Comparison of ENCODE assay signal across 8 cellular contexts in the genomic region with DNA sequence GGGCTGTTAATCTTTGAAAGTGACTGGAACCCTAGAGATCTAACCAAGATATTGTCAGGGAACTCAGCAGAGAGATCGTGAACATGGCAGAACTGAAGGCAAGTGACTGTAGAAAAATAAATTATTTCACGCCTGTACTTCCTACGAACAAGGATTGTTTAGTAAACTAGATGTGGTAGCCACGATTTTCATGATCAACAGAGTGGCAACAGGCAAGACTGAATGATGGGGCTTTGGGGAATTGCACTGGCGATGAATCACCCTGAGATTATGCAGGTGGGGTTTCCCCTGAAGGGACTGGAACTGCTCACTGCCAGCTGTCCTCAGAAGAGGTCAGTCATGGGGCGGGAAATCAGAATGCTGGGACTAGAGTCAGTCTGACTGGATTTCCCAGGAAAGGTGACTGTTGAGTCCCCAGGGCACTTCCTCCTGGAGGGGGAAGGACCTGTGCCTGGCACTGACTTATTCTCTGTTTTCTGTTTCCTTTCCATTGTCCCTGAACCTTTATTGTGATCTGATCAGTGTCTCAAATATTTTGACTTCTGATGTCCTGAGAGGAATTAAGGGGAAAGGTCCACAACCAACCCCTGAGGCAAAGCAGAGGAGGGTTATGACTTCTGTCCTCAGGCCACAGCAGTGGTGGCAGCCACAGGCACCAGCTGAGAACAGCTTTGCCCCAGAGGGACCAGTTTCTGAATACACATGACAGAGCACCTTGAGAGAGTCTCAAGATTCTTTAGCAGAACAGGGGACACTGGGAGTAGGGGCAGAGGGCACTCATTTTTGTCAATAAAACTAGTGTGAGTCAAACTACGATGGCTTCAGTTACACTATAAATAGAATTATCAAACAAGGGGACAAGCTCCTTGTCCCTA.
A peak's percentile ranks its signal among the peaks of the same experiment; 100 is the strongest.
DNase-seq lines count a peak whose midpoint lies in the region; ATAC-seq, FAIRE-seq and TF ChIP-seq lines count a peak whose summit lies in the region.

No MANE protein-coding gene starts in this region.

- WGBS in small intestine, 3 donors = 26 to 32% (median 27%) methylated on average over 7 of the region's 7 CpGs
- 52 to 59% methylated on average over 7 of the region's 7 CpGs for WGBS in tibial nerve, 2 donors

- no peak for FAIRE-seq in small intestine (lab: Jason Lieb, UNC)

- H3K9me3 ChIP-seq in small intestine (ENCODE audit: control insufficient read depth, low read depth) (no peaks in the 10 kb centered on the region), tibial nerve (no peaks in the 10 kb centered on the region)

- H3K4me1 ChIP-seq in small intestine (ENCODE audit: control insufficient read depth in 2 of 2, insufficient read depth in 1 of 2, low read depth in 1 of 2, low read length in 1 of 2) = peaks cover 0 to 3% of the 10 kb centered on the region in 2 donors
- H3K4me1 ChIP-seq in tibial nerve = peaks cover 0 to 12% (median 0%) of the 10 kb centered on the region in 4 donors

- peak; percentile 53 for ATAC-seq in GM18858 (IDR thresholded peaks at IDR 0.05; ENCODE audit: unreplicated experiment)
- ATAC-seq in HG02981 (IDR thresholded peaks at IDR 0.05; ENCODE audit: unreplicated experiment) = peak; percentile 57

- no peak for TF ChIP-seq POLR2A in tibial nerve (IDR thresholded peaks at IDR 0.05)

- no peaks in the 10 kb centered on the region for H3K36me3 ChIP-seq in small intestine (ENCODE audit: control insufficient read depth in 2 of 2, insufficient read depth in 2 of 2, low read length in 2 of 2)
- H3K36me3 ChIP-seq in tibial nerve = no peaks in the 10 kb centered on the region

- H3K4me3 ChIP-seq in small intestine (ENCODE audit: low read depth in 1 of 2, low read length in 2 of 2) (no peak overlapping the region), tibial nerve (no peak overlapping the region)

- DNase-seq in 8988T (peak; percentile 9), SW480 (ENCODE audit: low spot score) (peak; percentile 81), epithelial cell of prostate (ENCODE audit: low read depth, low spot score) (peak; percentile 82), small intestine (peak; percentile 48), NCI-H2196 treated with DMSO at 0.1 percent for 48 hours (lab: John Stamatoyannopoulos, UW; ENCODE audit: unreplicated experiment) (no peak), tibial nerve (ENCODE audit: low spot score in 2 of 2) (no peak)

- TF ChIP-seq CTCF in tibial nerve (IDR thresholded peaks at IDR 0.05) = no peak

- TF ChIP-seq EP300 in tibial nerve (IDR thresholded peaks at IDR 0.05) = no peak

- peak overlapping the region; percentile 44 for H3K27ac ChIP-seq in epithelial cell of prostate
- no peak overlapping the region for H3K27ac ChIP-seq in small intestine (ENCODE audit: low read depth in 1 of 2, low read length in 1 of 2)
- no peak overlapping the region for H3K27ac ChIP-seq in tibial nerve

- H3K27me3 ChIP-seq in small intestine (ENCODE audit: control insufficient read depth in 2 of 2, insufficient read depth in 2 of 2, low read length in 2 of 2) = no peaks in the 10 kb centered on the region
- H3K27me3 ChIP-seq in tibial nerve = no peaks in the 10 kb centered on the region

Comparison
In these comparisons a context has a peak if more than half of its experiments do, and no peak if none do; other contexts are left out.
1. DNase-seq: peak in 8988T (single experiment), SW480 (single experiment), epithelial cell of prostate (single experiment) and small intestine (single experiment); none in NCI-H2196 treated with DMSO at 0.1 percent for 48 hours (single experiment) and tibial nerve (0 of 2).